In the genomic region with DNA sequence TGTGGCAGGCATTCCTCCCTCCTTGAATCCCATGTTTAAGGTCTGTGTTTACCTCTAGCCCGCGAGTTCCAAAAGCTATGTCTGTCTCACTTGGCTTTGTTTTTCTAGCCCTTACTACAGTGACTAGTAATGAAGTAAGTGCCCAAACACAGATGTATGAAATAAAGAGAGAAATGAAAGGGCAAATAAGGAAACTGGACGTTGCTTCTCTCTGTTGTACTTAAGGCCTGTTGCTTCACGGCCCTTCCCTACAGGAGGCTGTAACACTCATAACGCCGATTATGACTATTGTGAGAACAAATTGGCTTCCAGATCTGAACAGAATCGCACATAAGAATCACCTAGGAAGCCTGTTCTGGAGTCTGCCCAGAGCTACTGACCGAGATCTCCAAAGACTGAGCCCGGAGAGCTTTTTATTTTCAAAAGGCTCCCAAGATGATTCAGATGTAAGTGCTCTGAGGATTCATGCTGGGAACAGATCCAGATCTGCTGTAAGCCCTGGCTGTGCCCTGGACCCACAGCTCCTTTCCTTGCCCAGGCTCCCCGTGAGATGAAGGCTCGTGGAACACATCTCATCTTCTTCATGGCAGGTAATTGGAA, we compare ENCODE assay signal across 18 cellular contexts.
DNase-seq lines count a peak whose midpoint lies in the region; ATAC-seq and TF ChIP-seq lines count a peak whose summit lies in the region.
"Had no signal": no experiment of that assay in that cellular context is flagged by ENCODE, and none has a peak within 500 bp of the region (broad histone marks: within the 10 kb centered on the region; RNA-seq: fewer than 3 reads in every experiment).

No MANE protein-coding gene starts in this region.

- H4K20me1 ChIP-seq in fibroblast of lung (ENCODE audit: control insufficient read depth, extremely low read depth, insufficient read depth, low read length): no peaks in the 10 kb centered on the region

- H2AFZ ChIP-seq in fibroblast of lung (ENCODE audit: low read length): no peak overlapping the region

- H3K36me3 ChIP-seq in MG63: no peaks in the 10 kb centered on the region
- no peaks in the 10 kb centered on the region for H3K36me3 ChIP-seq in fibroblast of lung (ENCODE audit: control insufficient read depth, insufficient read depth, low read length)
- H3K36me3 ChIP-seq in skeletal muscle satellite cell (ENCODE audit: insufficient read depth, low read length): no peaks in the 10 kb centered on the region

- H3K27me3 Mint-ChIP-seq in WTC11 (ENCODE audit: low read depth): no peaks in the 10 kb centered on the region

- peak; percentile 21 for DNase-seq in MG63
- DNase-seq in WTC11 (ENCODE audit: low spot score): no peak
- peak; percentile 63 for DNase-seq in fibroblast of lung (ENCODE audit: low read depth in 2 of 2)
- no peak for DNase-seq in 8988T
- no peak for DNase-seq in DMS153 (lab: John Stamatoyannopoulos, UW)
- DNase-seq: AML-193, EL, H9, NCI-H1436 treated with DMSO at 0.1 percent for 48 hours, NCI-H2081, NCI-H510A, NCI-H82, SHP77, SK-N-SH had no signal

- H3K36me3 Mint-ChIP-seq in WTC11: peaks cover 19% of the 10 kb centered on the region
- H3K36me3 Mint-ChIP-seq: CD14-positive monocyte had no signal

- peaks cover 8% of the 10 kb centered on the region for H3K4me1 Mint-ChIP-seq in WTC11
- H3K4me1 Mint-ChIP-seq: CD14-positive monocyte had no signal

- TF ChIP-seq POLR2A in GM18505 (IDR thresholded peaks at IDR 0.05; ENCODE audit: borderline replicate concordance, extremely low read depth, insufficient read depth, insufficient read length): no peak

- H3K4me3 ChIP-seq in MG63 (no peak overlapping the region), fibroblast of lung (replicated peaks in 1 of 4; ENCODE audit: control extremely low read depth in 1 of 4, insufficient read depth in 1 of 4, low read depth in 3 of 4, low read length in 4 of 4) (peak overlapping the region in 1 of 4 experiments; percentile 19), skeletal muscle satellite cell (ENCODE audit: low read length) (peak overlapping the region; percentile 28)

- no peak overlapping the region for H3K9ac ChIP-seq in fibroblast of lung (ENCODE audit: insufficient read depth, low read length)
- peak overlapping the region; percentile 26 for H3K9ac ChIP-seq in skeletal muscle satellite cell (ENCODE audit: low read depth, low read length)
- H3K9ac ChIP-seq: SK-N-SH had no signal

- CTCF ChIA-PET in WTC11 (lab: Charles Lee): interaction anchor here (0.8 kb wide), 1 partner anchor 60 kb away, joined by 3 read pairs; no protein-coding TSS in a partner anchor

- H3K4me3 Mint-ChIP-seq in WTC11: no peak overlapping the region
- H3K4me3 Mint-ChIP-seq: CD14-positive monocyte, H9 had no signal

- no peak overlapping the region for H3K27ac ChIP-seq in fibroblast of lung (ENCODE audit: insufficient read depth, low read length)
- H3K27ac ChIP-seq: HL-60 had no signal

- peak overlapping the region; percentile 54; the same call in 1 of the 2 replicates for H3K27ac Mint-ChIP-seq in WTC11
- H3K27ac Mint-ChIP-seq: CD14-positive monocyte, H9 had no signal

- TF ChIP-seq CTCF in WTC11 (IDR thresholded peaks at IDR 0.05): no peak
- TF ChIP-seq CTCF in fibroblast of lung (conservative IDR thresholded peaks at IDR 0.05 in 1 of 2, IDR thresholded peaks at IDR 0.05 in 1 of 2; ENCODE audit: low read depth in 1 of 2, low read length in 2 of 2): no peak

- H3K79me2 ChIP-seq in fibroblast of lung (ENCODE audit: control insufficient read depth, insufficient read depth, low read length): no peaks in the 10 kb centered on the region

- H3K4me1 ChIP-seq in fibroblast of lung (ENCODE audit: control insufficient read depth, extremely low read depth, insufficient read depth, low read length) (no peaks in the 10 kb centered on the region), skeletal muscle satellite cell (ENCODE audit: control insufficient read depth, insufficient read depth, low read length) (peaks cover 15% of the 10 kb centered on the region)

- H3K9me3 ChIP-seq in MG63 (no peaks in the 10 kb centered on the region), fibroblast of lung (ENCODE audit: control insufficient read depth, insufficient read depth, low read depth, low read length) (no peaks in the 10 kb centered on the region), skeletal muscle satellite cell (replicated peaks; ENCODE audit: low read length) (peaks cover 11% of the 10 kb centered on the region)

- no peaks in the 10 kb centered on the region for H3K27me3 ChIP-seq in MG63
- no peaks in the 10 kb centered on the region for H3K27me3 ChIP-seq in fibroblast of lung (ENCODE audit: control insufficient read depth, insufficient read depth, low read length)
- H3K27me3 ChIP-seq in skeletal muscle satellite cell (ENCODE audit: control insufficient read depth, insufficient read depth, low read length): no peaks in the 10 kb centered on the region

- ATAC-seq in WTC11: no peak
- no peak for ATAC-seq in GM18505 (IDR thresholded peaks at IDR 0.05; ENCODE audit: unreplicated experiment)

- POLR2A ChIA-PET in WTC11 (lab: Charles Lee): no interaction called here

- H3K9me3 Mint-ChIP-seq in WTC11: peaks cover 28% of the 10 kb centered on the region

- H3K4me2 ChIP-seq in fibroblast of lung (ENCODE audit: extremely low read depth, insufficient read depth, low read length) (peak overlapping the region; percentile 59), skeletal muscle satellite cell (ENCODE audit: low read length) (peak overlapping the region; percentile 71)
- H3K4me2 ChIP-seq: SK-N-SH had no signal

TF ChIP-seq in WTC11, 78 proteins besides CTCF, POLR2A, EP300 and RAD21:
- TF ChIP-seq SMAD3 (CRISPR knock-in tag; IDR thresholded peaks at IDR 0.05; ENCODE audit: borderline replicate concordance): no peak
- TF ChIP-seq TEAD1 (CRISPR knock-in tag; IDR thresholded peaks at IDR 0.05): no peak
- TF ChIP-seq ZNF121 (CRISPR knock-in tag; IDR thresholded peaks at IDR 0.05): no peak
- no peak for TF ChIP-seq ETV6 (CRISPR knock-in tag; IDR thresholded peaks at IDR 0.05)
- no peak for TF ChIP-seq STAT6 (CRISPR knock-in tag; conservative IDR thresholded peaks at IDR 0.05; ENCODE audit: low read depth)
- no peak for TF ChIP-seq SMAD4 (CRISPR knock-in tag; IDR thresholded peaks at IDR 0.05)

Comparison
In these comparisons a context has a peak if more than half of its experiments do, and no peak if none do; other contexts are left out.
1. DNase-seq: peak in MG63 (single experiment) and fibroblast of lung (2 of 2); none in WTC11 (single experiment), 8988T (single experiment) and DMS153 (single experiment).